In genomic region chr13:33009019-33009418, GRCh38 we compare ENCODE assay signal across 24 cellular contexts. TPM values are rescaled to one million over a fixed set of nuclear protein-coding genes. Genes with fewer than 3 reads are reported as not detected.
"Had no signal": no experiment of that assay in that cellular context is flagged by ENCODE, and none has a peak within 500 bp of the region (broad histone marks: within the 10 kb centered on the region; RNA-seq: fewer than 3 reads in every experiment).

No MANE protein-coding gene starts in this region.

- DNase-seq: Kasumi-1, MM.1S, NCI-H1092 treated with DMSO at 0.1 percent for 48 hours, NCI-H1436, NCI-H187, NCI-H2029, NCI-H2081 treated with DMSO at 0.1 percent for 48 hours, NCI-H2171, NCI-H226, NCI-H446, NCI-H510A, NCI-H524 treated with DMSO at 0.1 percent for 48 hours, NCI-H69, NCI-H774, Right ventricle myocardium superior, RPMI8226, SIG-M5 had no signal

- H3K9ac ChIP-seq: KMS-11 had no signal

- ATAC-seq: K562 had no signal

- H3K4me3 ChIP-seq: K562, SJSA1, SK-N-MC had no signal

- H3K4me2 ChIP-seq: KMS-11 had no signal

- H3K27me3 ChIP-seq: SJSA1 had no signal

- H3K36me3 ChIP-seq: SJSA1 had no signal

- H3K4me1 ChIP-seq: SJSA1 had no signal

- H3K27ac ChIP-seq: HL-60, KMS-11, SJSA1, SK-N-MC had no signal

RNA-seq across cellular contexts. Expression of gene KL, which starts 7.2 kb away (rescaled TPM):
- total RNA-seq: K562, M059J, SJSA1 had no signal
- polyA plus RNA-seq: IgD-negative memory B cell, K562 had no signal
